19 cellular contexts compared by ENCODE assay signal in the genomic region with DNA sequence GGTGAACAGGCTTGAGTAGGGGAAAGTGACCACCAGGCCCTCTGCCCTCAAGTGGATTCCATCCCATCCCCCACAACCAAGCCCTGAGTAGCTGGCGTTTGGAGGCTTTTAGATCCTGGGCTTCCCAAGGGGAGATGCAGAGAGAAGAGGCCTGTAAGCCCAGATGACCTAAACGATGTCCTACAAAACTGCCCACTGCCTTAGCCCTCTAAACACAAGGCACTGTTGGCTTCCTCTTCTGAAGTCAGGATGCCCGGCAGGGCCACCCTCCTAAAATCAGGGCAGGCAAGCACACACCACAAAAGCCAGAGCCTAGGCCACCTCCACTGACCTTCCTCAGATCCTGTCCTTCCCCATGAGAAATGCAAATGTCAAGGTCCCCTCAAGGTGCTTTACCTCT.
A peak's percentile ranks its signal among the peaks of the same experiment; 100 is the strongest.
DNase-seq lines count a peak whose midpoint lies in the region; ATAC-seq and TF ChIP-seq lines count a peak whose summit lies in the region.
"Had no signal": no experiment of that assay in that cellular context is flagged by ENCODE, and none has a peak within 500 bp of the region (broad histone marks: within the 10 kb centered on the region; RNA-seq: fewer than 3 reads in every experiment).

No MANE protein-coding gene starts in this region.

- H3K9me3 ChIP-seq in ascending aorta (no peaks in the 10 kb centered on the region), endodermal cell (ENCODE audit: control insufficient read depth, low read length) (no peaks in the 10 kb centered on the region), subcutaneous abdominal adipose tissue (ENCODE audit: control insufficient read depth in 5 of 5, low read length in 5 of 5) (no peaks in the 10 kb centered on the region), right lobe of liver (no peaks in the 10 kb centered on the region)

- no peak overlapping the region for H3K4me3 Mint-ChIP-seq in endodermal cell
- H3K4me3 Mint-ChIP-seq: HFFc6 had no signal

- H3K4me1 ChIP-seq in ascending aorta: peaks cover 7 to 42% of the 10 kb centered on the region in 2 donors
- H3K4me1 ChIP-seq in endodermal cell (ENCODE audit: control insufficient read depth, insufficient read depth, low read length): no peaks in the 10 kb centered on the region
- peaks cover 0 to 55% (median 37%) of the 10 kb centered on the region in 5 donors for H3K4me1 ChIP-seq in subcutaneous abdominal adipose tissue (ENCODE audit: control insufficient read depth in 5 of 5, insufficient read depth in 5 of 5, low read length in 5 of 5)
- H3K4me1 ChIP-seq in right lobe of liver: no peaks in the 10 kb centered on the region

- intact Hi-C loops in ascending aorta (cut with DNase I) (loop anchor here (10.0 kb wide), 1 partner anchor 1675 kb away; the partner anchor contains the start of gene HEG1), right lobe of liver (cut with DNase I) (no loop called here)

- peaks cover 44% of the 10 kb centered on the region for H3K27me3 Mint-ChIP-seq in endodermal cell (ENCODE audit: insufficient read depth)

- peak in 1 of 2 donors; percentile 55 for DNase-seq in ascending aorta (ENCODE audit: low spot score in 2 of 2)
- DNase-seq in endodermal cell: peak; percentile 31
- peak; percentile 24 for DNase-seq in myocyte (ENCODE audit: low read depth)
- no peak for DNase-seq in right lobe of liver
- DNase-seq: ACHN, AML-193, COR-L47, HFFc6, NCI-H1436, NCI-H2029, NCI-H2171, NCI-H446 treated with DMSO at 0.1 percent for 48 hours, NCI-H82, PC-9 had no signal

- TF ChIP-seq CTCF in ascending aorta (IDR thresholded peaks at IDR 0.05): no peak
- TF ChIP-seq CTCF in endodermal cell (conservative IDR thresholded peaks at IDR 0.05): no peak
- TF ChIP-seq CTCF in right lobe of liver (IDR thresholded peaks at IDR 0.05): no peak

- no peaks in the 10 kb centered on the region for H3K9me3 Mint-ChIP-seq in endodermal cell
- H3K9me3 Mint-ChIP-seq: HFFc6 had no signal

- no peak overlapping the region for H3K27ac Mint-ChIP-seq in endodermal cell
- H3K27ac Mint-ChIP-seq: HFFc6 had no signal

- no peaks in the 10 kb centered on the region for H3K36me3 Mint-ChIP-seq in endodermal cell (ENCODE audit: low read depth)

- H3K4me3 ChIP-seq in ascending aorta: no peak overlapping the region
- H3K4me3 ChIP-seq in endodermal cell (ENCODE audit: low read length): no peak overlapping the region
- H3K4me3 ChIP-seq in subcutaneous abdominal adipose tissue (ENCODE audit: low read depth in 1 of 5, low read length in 5 of 5): no peak overlapping the region
- no peak overlapping the region for H3K4me3 ChIP-seq in right lobe of liver
- H3K4me3 ChIP-seq: PC-9 had no signal

- WGBS in endodermal cell (ENCODE audit: insufficient coverage in 1 of 2, insufficient read length in 1 of 2), 2 experiments: 86 to 91% methylated on average over 1 to 3 of the region's 3 CpGs
- WGBS in right lobe of liver (ENCODE audit: insufficient coverage, low coverage, low lambda C conversion rate, missing lambda C conversion rate): 83% methylated on average over 1 of the region's 3 CpGs

- H3K36me3 ChIP-seq in ascending aorta (no peaks in the 10 kb centered on the region), endodermal cell (ENCODE audit: control insufficient read depth, insufficient read depth, low read length) (no peaks in the 10 kb centered on the region), subcutaneous abdominal adipose tissue (ENCODE audit: control insufficient read depth in 5 of 5, insufficient read depth in 5 of 5, low read length in 5 of 5) (no peaks in the 10 kb centered on the region), right lobe of liver (no peaks in the 10 kb centered on the region)

- H3K9ac ChIP-seq in endodermal cell (ENCODE audit: extremely low read depth, low read length, poor library complexity, severe bottlenecking) (no peak overlapping the region), subcutaneous abdominal adipose tissue (ENCODE audit: low read length in 5 of 5) (peak overlapping the region in 1 of 5 donors; percentile 19)
- H3K9ac ChIP-seq: KMS-11 had no signal

- no peaks in the 10 kb centered on the region for H3K4me1 Mint-ChIP-seq in endodermal cell

- peak overlapping the region; percentile 90 to 93 for H3K27ac ChIP-seq in ascending aorta
- no peak overlapping the region for H3K27ac ChIP-seq in endodermal cell (ENCODE audit: low read depth, low read length)
- H3K27ac ChIP-seq in subcutaneous abdominal adipose tissue (ENCODE audit: low read depth, low read length): peak overlapping the region; percentile 12
- no peak overlapping the region for H3K27ac ChIP-seq in right lobe of liver
- H3K27ac ChIP-seq: KMS-11, PC-9 had no signal

- H3K27me3 ChIP-seq in ascending aorta (no peaks in the 10 kb centered on the region), endodermal cell (ENCODE audit: control insufficient read depth, insufficient read depth, low read length, poor library complexity, severe bottlenecking) (no peaks in the 10 kb centered on the region), subcutaneous abdominal adipose tissue (ENCODE audit: control insufficient read depth in 5 of 5, insufficient read depth in 4 of 5, low read length in 5 of 5) (no peaks in the 10 kb centered on the region), right lobe of liver (no peaks in the 10 kb centered on the region)

- no peak for TF ChIP-seq POLR2A in right lobe of liver (IDR thresholded peaks at IDR 0.05)

- ATAC-seq in right lobe of liver (no peak), GM19324 (IDR thresholded peaks at IDR 0.05; ENCODE audit: low FRiP score, unreplicated experiment) (no peak), GM21717 (IDR thresholded peaks at IDR 0.05; ENCODE audit: unreplicated experiment) (no peak)
- ATAC-seq: HepG2 had no signal

Comparison
In these comparisons a context has a peak if more than half of its experiments do, and no peak if none do; other contexts are left out.
1. DNase-seq: peak in endodermal cell (single experiment) and myocyte (single experiment); none in right lobe of liver (0 of 3).
2. H3K27ac ChIP-seq: peak in ascending aorta (2 of 2) and subcutaneous abdominal adipose tissue (single experiment); none in endodermal cell (single experiment) and right lobe of liver (0 of 3).